8 cellular contexts compared by ENCODE assay signal in genomic region chr7:23598321-23598720, GRCh38. TPM values are rescaled to one million over a fixed set of nuclear protein-coding genes. Genes with fewer than 3 reads are reported as not detected.
DNase-seq lines count a peak whose midpoint lies in the region; ATAC-seq, FAIRE-seq and TF ChIP-seq lines count a peak whose summit lies in the region.

No MANE protein-coding gene starts in this region.

- H3K27ac ChIP-seq in heart right ventricle (peak overlapping the region in 8 of 10 donors; percentile 92 to 98 (median 96)), HepG2 (ENCODE audit: extremely low read length, insufficient read depth, low read length) (peak overlapping the region; percentile 94), uterus (peak overlapping the region; percentile 96)

- H3K36me3 Mint-ChIP-seq in activated naive CD8-positive, alpha-beta T cell treated with anti-CD3 and anti-CD28 coated beads, Interleukin-2, amount 50 U/mL, for 24 hours (ENCODE audit: low read depth) = peaks cover 2% of the 10 kb centered on the region

- peak overlapping the region; percentile 74 for H3K9ac ChIP-seq in HepG2 (ENCODE audit: insufficient read depth, low read depth, low read length)

- CTCF ChIA-PET in HepG2 (lab: Yijun Ruan, JAX; ENCODE audit: low intra/inter-chr PET ratio, low total read pairs) = no interaction called here

- H3K27me3 ChIP-seq in heart right ventricle (no peaks in the 10 kb centered on the region), HepG2 (ENCODE audit: control insufficient read depth in 1 of 2, insufficient read depth in 2 of 2, low read length in 2 of 2) (no peaks in the 10 kb centered on the region), uterus (no peaks in the 10 kb centered on the region)

- no peaks in the 10 kb centered on the region for H4K20me1 ChIP-seq in HepG2 (ENCODE audit: insufficient read depth, low read length)

- H3K4me2 ChIP-seq in HepG2 (ENCODE audit: low read depth, low read length) = peak overlapping the region; percentile 89

- no peak for FAIRE-seq in HepG2 (lab: Jason Lieb, UNC)

- no peak for TF ChIP-seq CTCF in heart right ventricle (IDR thresholded peaks at IDR 0.05)
- no peak for TF ChIP-seq CTCF in HepG2 (CRISPR knock-in tag; IDR thresholded peaks at IDR 0.05)
- TF ChIP-seq CTCF in uterus (IDR thresholded peaks at IDR 0.05) = no peak

- no peak for TF ChIP-seq RAD21 in HepG2 (CRISPR knock-in tag; IDR thresholded peaks at IDR 0.05)

- H3K9me3 Mint-ChIP-seq in activated naive CD8-positive, alpha-beta T cell treated with anti-CD3 and anti-CD28 coated beads, Interleukin-2, amount 50 U/mL, for 24 hours = peaks cover 7% of the 10 kb centered on the region

- no peaks in the 10 kb centered on the region for H3K36me3 ChIP-seq in heart right ventricle
- H3K36me3 ChIP-seq in HepG2 (replicated peaks in 1 of 2; ENCODE audit: control insufficient read depth in 1 of 2, insufficient read depth in 2 of 2, low read length in 2 of 2) = no peaks in the 10 kb centered on the region
- no peaks in the 10 kb centered on the region for H3K36me3 ChIP-seq in uterus

- no peaks in the 10 kb centered on the region for H3K27me3 Mint-ChIP-seq in activated naive CD8-positive, alpha-beta T cell treated with anti-CD3 and anti-CD28 coated beads, Interleukin-2, amount 50 U/mL, for 24 hours

- BruUV-seq in HepG2 (replicated peaks; lab: Mats Ljungman, UMichigan) = no TSS peak

- POLR2A ChIA-PET in HepG2 (lab: Yijun Ruan, JAX) = interaction anchor here (1.4 kb wide), 1 partner anchor 305 kb away, joined by 3 read pairs; no protein-coding TSS in a partner anchor

- no peak for ATAC-seq in heart right ventricle
- ATAC-seq in activated naive CD8-positive, alpha-beta T cell treated with anti-CD3 and anti-CD28 coated beads, Interleukin-2, amount 50 U/mL, for 24 hours = no peak
- ATAC-seq in HepG2 = no peak

- DNase-seq in heart right ventricle (no peak), cardiac septum (ENCODE audit: low spot score) (no peak), HepG2 (ENCODE audit: low spot score) (peak; percentile 10), uterus (no peak), SHP77 treated with DMSO at 0.1 percent for 48 hours (lab: John Stamatoyannopoulos, UW) (no peak), NCI-H1930 (lab: John Stamatoyannopoulos, UW) (no peak)
- DNase-seq in activated naive CD8-positive, alpha-beta T cell treated with anti-CD3 and anti-CD28 coated beads, Interleukin-2, amount 50 U/mL, for 24 hours = no peak
- no peak for DNase-seq in activated CD4-positive, alpha-beta T cell treated with anti-CD3 and anti-CD28 coated beads for 48 hours

- peaks cover 6 to 30% (median 14%) of the 10 kb centered on the region in 9 donors for H3K4me1 ChIP-seq in heart right ventricle
- peaks cover 44% of the 10 kb centered on the region for H3K4me1 ChIP-seq in HepG2 (ENCODE audit: insufficient read depth, low read length)
- H3K4me1 ChIP-seq in uterus = peaks cover 0 to 5% of the 10 kb centered on the region in 2 donors

- H3K9me3 ChIP-seq in heart right ventricle (no peaks in the 10 kb centered on the region), HepG2 (ENCODE audit: low read length) (no peaks in the 10 kb centered on the region), uterus (no peaks in the 10 kb centered on the region)

- TF ChIP-seq POLR2A in HepG2 (IDR thresholded peaks at IDR 0.05; ENCODE audit: insufficient read depth in 1 of 2, low read depth in 2 of 2, low read length in 2 of 2) (no peak), uterus (IDR thresholded peaks at IDR 0.05) (no peak)

- H3K4me3 ChIP-seq in heart right ventricle = peak overlapping the region; percentile 70 to 89 (median 80)
- peak overlapping the region; percentile 80 to 83 (median 83) for H3K4me3 ChIP-seq in HepG2 (replicated peaks in 1 of 3; ENCODE audit: insufficient read depth in 1 of 3, low read depth in 2 of 3, low read length in 3 of 3)
- H3K4me3 ChIP-seq in uterus = peak overlapping the region; percentile 70 to 80

- peak overlapping the region; percentile 96 for H2AFZ ChIP-seq in HepG2 (ENCODE audit: low read length)

- no peak for TF ChIP-seq EP300 in HepG2 (IDR thresholded peaks at IDR 0.05; ENCODE audit: low read depth in 2 of 2, low read length in 2 of 2)
- no peak for TF ChIP-seq EP300 in HepG2 (CRISPR knock-in tag; IDR thresholded peaks at IDR 0.05; ENCODE audit: borderline replicate concordance)

- intact Hi-C loops in heart right ventricle (cut with DNase I) (loop anchor here in 4 of 10 donors (5.0 to 10.0 kb wide), 3 partner anchors 66 to 86 kb away; partner anchors contain the start of genes FAM221A (in 3 of the 4) and TRA2A (in 1 of the 4)), cardiac septum (cut with DNase I) (loop anchor here (5.0 kb wide), 1 partner anchor 66 kb away; the partner anchor contains the start of gene TRA2A), HepG2 (cut with micrococcal nuclease; ENCODE audit: unreplicated experiment) (no loop called here), uterus (cut with DNase I; ENCODE audit: low total_unique reads) (no loop called here)

- peak overlapping the region; percentile 68 for H3K27ac Mint-ChIP-seq in activated naive CD8-positive, alpha-beta T cell treated with anti-CD3 and anti-CD28 coated beads, Interleukin-2, amount 50 U/mL, for 24 hours

- in situ Hi-C loops in HepG2 (cut with HindIII; ENCODE audit: extremely low pct_ligation_motif_present, low pct_unique_long_range_greater_than_20kb) = no loop called here

- peak overlapping the region; percentile 90 for H3K4me3 Mint-ChIP-seq in activated naive CD8-positive, alpha-beta T cell treated with anti-CD3 and anti-CD28 coated beads, Interleukin-2, amount 50 U/mL, for 24 hours

- peaks cover 7% of the 10 kb centered on the region for H3K79me2 ChIP-seq in HepG2 (ENCODE audit: insufficient read depth, low read length)

- 67 to 69% methylated on average over 4 of the region's 4 CpGs for WGBS in heart right ventricle, 2 donors
- 24% methylated on average over 4 of the region's 4 CpGs for WGBS in HepG2 (ENCODE audit: low lambda C conversion rate)

- peaks cover 56% of the 10 kb centered on the region for H3K4me1 Mint-ChIP-seq in activated naive CD8-positive, alpha-beta T cell treated with anti-CD3 and anti-CD28 coated beads, Interleukin-2, amount 50 U/mL, for 24 hours

RNA-seq across cellular contexts. Expression of gene CCDC126, which starts 1.1 kb away (rescaled TPM):
- 10 to 100 TPM in 3 of 10 donors, 1 to 10 TPM in 7; 6.7 to 11.9 (median 8.9) TPM for total RNA-seq in heart right ventricle
- 1 to 10 TPM; 2.9 to 5.4 TPM for polyA plus RNA-seq in heart right ventricle
- 10.1 TPM for total RNA-seq in cardiac septum
- 8.7 and 9.3 TPM in 2 replicates for total RNA-seq in HepG2 (2016; rRNA removed; fragmentation: Illumina TruSeq; extraction: Trizol)
- total RNA-seq in HepG2 (2016; cell fraction: cytosol; rRNA removed; fragmentation: Illumina TruSeq; extraction: Trizol; ENCODE audit: low read depth) = 18.2 and 18.4 TPM in 2 replicates
- 9.4 and 9.5 TPM in 2 replicates for total RNA-seq in HepG2 (2016; cell fraction: insoluble cytoplasmic fraction; rRNA removed; fragmentation: Illumina TruSeq; extraction: Trizol)
- total RNA-seq in HepG2 (2016; cell fraction: membrane; rRNA removed; fragmentation: Illumina TruSeq; extraction: Trizol) = 8.0 and 8.8 TPM in 2 replicates
- total RNA-seq in HepG2 (2016; cell fraction: nucleus; rRNA removed; fragmentation: Illumina TruSeq; extraction: Trizol) = 5.1 and 11.0 TPM in 2 replicates
- polyA plus RNA-seq in HepG2 (2011; rRNA removed) = 3.5 and 3.9 TPM in 2 replicates
- polyA plus RNA-seq in HepG2 (2011; cell fraction: cytosol; rRNA removed) = 1.6 and 2.4 TPM in 2 replicates
- 1.1 and 2.8 TPM in 2 replicates for polyA plus RNA-seq in HepG2 (2011; cell fraction: nucleus; rRNA removed)
- polyA plus RNA-seq in HepG2 (2012) = 5.7 and 5.8 TPM in 2 replicates
- 1.6 and 2.4 TPM in 2 replicates for polyA plus RNA-seq in HepG2 (2016; cell fraction: cytosol; fragmentation: Illumina TruSeq; extraction: Trizol; ENCODE audit: low read depth)
- 6.6 and 8.6 TPM in 2 replicates for polyA plus RNA-seq in HepG2 (2016; cell fraction: insoluble cytoplasmic fraction; fragmentation: Illumina TruSeq; extraction: Trizol; ENCODE audit: low read depth)
- 3.7 and 4.1 TPM in 2 replicates for polyA plus RNA-seq in HepG2 (2016; cell fraction: membrane; fragmentation: Illumina TruSeq; extraction: Trizol; ENCODE audit: low read depth)
- polyA plus RNA-seq in HepG2 (2016; cell fraction: nucleus; fragmentation: Illumina TruSeq; extraction: Trizol; ENCODE audit: insufficient read depth, low read depth) = 13.3 and 14.1 TPM in 2 replicates
- polyA minus RNA-seq in HepG2 (2011; rRNA and poly(A)+ RNA removed; ENCODE audit: low replicate concordance) = 1.4 and 3.6 TPM in 2 replicates
- 4.7 and 7.3 TPM in 2 replicates for polyA minus RNA-seq in HepG2 (2011; cell fraction: cytosol; rRNA and poly(A)+ RNA removed)
- 7.9 and 8.1 TPM in 2 replicates for polyA minus RNA-seq in HepG2 (2011; cell fraction: nucleus; rRNA and poly(A)+ RNA removed)
- 10 to 100 TPM in 3 of 4 donors, 1 to 10 TPM in 1; 1.3 to 29.1 (median 24.8) TPM for total RNA-seq in uterus
